In the genomic region with DNA sequence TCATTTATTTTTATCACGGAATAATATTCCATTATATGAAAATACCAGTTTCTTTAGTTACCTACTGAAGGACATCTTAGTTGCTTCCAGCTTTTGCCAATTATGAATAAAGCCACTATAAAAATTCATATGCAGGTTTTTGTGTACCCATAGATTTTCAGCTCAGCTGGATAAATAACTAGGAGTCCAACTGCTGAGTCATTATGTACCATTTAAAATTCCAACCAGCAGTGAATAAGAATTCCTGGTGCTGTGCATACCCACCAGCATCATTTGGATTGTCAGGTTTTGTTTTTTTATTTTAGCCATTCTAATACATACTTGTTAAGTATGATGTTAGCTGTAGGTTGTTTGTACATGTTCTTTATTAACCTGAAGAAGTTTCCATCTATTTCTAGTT, we compare ENCODE assay signal across 1 cellular context.
TF ChIP-seq lines count a peak whose summit lies in the region.

No MANE protein-coding gene starts in this region.

TF ChIP-seq in endothelial cell of umbilical vein, 7 proteins besides CTCF, POLR2A, EP300 and RAD21:
- TF ChIP-seq EZH2 (IDR thresholded peaks at IDR 0.05; ENCODE audit: borderline replicate concordance, low read depth, low read length, severe bottlenecking): no peak
- peak; percentile 34 for TF ChIP-seq FOS (IDR thresholded peaks at IDR 0.05; ENCODE audit: borderline replicate concordance, insufficient read depth, low read length)
- TF ChIP-seq GATA2 (IDR thresholded peaks at IDR 0.05; ENCODE audit: insufficient read depth, insufficient read length, low read depth, low read length): no peak
- no peak for TF ChIP-seq POLR2AphosphoS5 (IDR thresholded peaks at IDR 0.05; ENCODE audit: insufficient read depth, low read depth, low read length)
- TF ChIP-seq MYC (IDR thresholded peaks at IDR 0.05; ENCODE audit: low read depth, low read length): no peak
- peak; percentile 31 for TF ChIP-seq JUN (IDR thresholded peaks at IDR 0.05; ENCODE audit: borderline replicate concordance, insufficient read depth, insufficient read length, low read depth)
TF ChIP-seq in endothelial cell of umbilical vein: peak in this region for 2.
